Comparison of ENCODE assay signal across 1 cellular context in genomic region chr20:36773548-36774242, GRCh38.
TF ChIP-seq lines count a peak whose summit lies in the region.

Gene DSN1 (minus strand): TSS chr20:36773763. CDS start chr20:36771458, 2,305 bp downstream.

TF ChIP-seq in K562, 482 proteins besides CTCF, POLR2A, EP300 and RAD21 (continued from another document and continues in another):
- TF ChIP-seq MCM7 (IDR thresholded peaks at IDR 0.05) (no peak), POLR2G (IDR thresholded peaks at IDR 0.05; ENCODE audit: low read depth, low read length) (peak; percentile 90), ID3 (CRISPR knock-in tag; IDR thresholded peaks at IDR 0.05) (no peak), ID3 (tag; IDR thresholded peaks at IDR 0.05) (peak; percentile 56; the same call in 1 of the 2 replicates), TAF9B (IDR thresholded peaks at IDR 0.05; ENCODE audit: partially characterized antibody) (peak; percentile 72), BMI1 (IDR thresholded peaks at IDR 0.05; ENCODE audit: low read length) (no peak), ATF7 (IDR thresholded peaks at IDR 0.05) (peak; percentile 82; the same call in 1 of the 2 replicates), RFX5 (IDR thresholded peaks at IDR 0.05; ENCODE audit: low read depth, low read length) (no peak), ZNF23 (CRISPR knock-in tag; IDR thresholded peaks at IDR 0.05) (no peak), CSDE1 (IDR thresholded peaks at IDR 0.05) (no peak), SMAD4 (CRISPR knock-in tag; conservative IDR thresholded peaks at IDR 0.05) (peak; percentile 62; the same call in 1 of the 2 replicates), ZZZ3 (IDR thresholded peaks at IDR 0.05) (no peak), CHAMP1 (IDR thresholded peaks at IDR 0.05) (no peak), ZNF668 (CRISPR knock-in tag; IDR thresholded peaks at IDR 0.05) (no peak), RUNX1 (IDR thresholded peaks at IDR 0.05; ENCODE audit: low read depth) (no peak; the same call in 1 of the 2 replicates), PML (IDR thresholded peaks at IDR 0.05; ENCODE audit: low read length) (peak; percentile 61), MTA2 (IDR thresholded peaks at IDR 0.05; ENCODE audit: low read depth) (no peak), ZNF696 (CRISPR knock-in tag; conservative IDR thresholded peaks at IDR 0.05) (no peak), MAZ (CRISPR knock-in tag; conservative IDR thresholded peaks at IDR 0.05 in 1 of 2, IDR thresholded peaks at IDR 0.05 in 1 of 2) (peak in 1 of 2 experiments; percentile 79; a peak in 2 of 4 replicates), ZNF384 (IDR thresholded peaks at IDR 0.05; ENCODE audit: low read depth, low read length) (no peak), MYC (IDR thresholded peaks at IDR 0.05; ENCODE audit: low read depth, low read length) (peak; percentile 49), MYC (CRISPR knock-in tag; IDR thresholded peaks at IDR 0.05; ENCODE audit: borderline replicate concordance, low read depth) (no peak), CREM (IDR thresholded peaks at IDR 0.05; ENCODE audit: low read depth) (peak; percentile 93), HOMEZ (CRISPR knock-in tag; IDR thresholded peaks at IDR 0.05) (no peak), TCFL5 (CRISPR knock-in tag; conservative IDR thresholded peaks at IDR 0.05) (no peak), TEAD2 (tag; IDR thresholded peaks at IDR 0.05) (no peak), RCOR1 (IDR thresholded peaks at IDR 0.05; ENCODE audit: borderline replicate concordance in 1 of 2, low read depth in 2 of 2, low read length in 2 of 2) (no peak), SUPT5H (IDR thresholded peaks at IDR 0.05) (peak; percentile 85), ZNF589 (CRISPR knock-in tag; IDR thresholded peaks at IDR 0.05; ENCODE audit: low read depth) (no peak)
- TF ChIP-seq, protein P1, sequence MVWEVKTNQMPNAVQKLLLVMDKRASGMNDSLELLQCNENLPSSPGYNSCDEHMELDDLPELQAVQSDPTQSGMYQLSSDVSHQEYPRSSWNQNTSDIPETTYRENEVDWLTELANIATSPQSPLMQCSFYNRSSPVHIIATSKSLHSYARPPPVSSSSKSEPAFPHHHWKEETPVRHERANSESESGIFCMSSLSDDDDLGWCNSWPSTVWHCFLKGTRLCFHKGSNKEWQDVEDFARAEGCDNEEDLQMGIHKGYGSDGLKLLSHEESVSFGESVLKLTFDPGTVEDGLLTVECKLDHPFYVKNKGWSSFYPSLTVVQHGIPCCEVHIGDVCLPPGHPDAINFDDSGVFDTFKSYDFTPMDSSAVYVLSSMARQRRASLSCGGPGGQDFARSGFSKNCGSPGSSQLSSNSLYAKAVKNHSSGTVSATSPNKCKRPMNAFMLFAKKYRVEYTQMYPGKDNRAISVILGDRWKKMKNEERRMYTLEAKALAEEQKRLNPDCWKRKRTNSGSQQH (CRISPR knock-in tag; IDR thresholded peaks at IDR 0.05) = 0 out of 2 replicates have a peak, but pooled peaks have one; percentile 30
- TF ChIP-seq, protein P2, sequence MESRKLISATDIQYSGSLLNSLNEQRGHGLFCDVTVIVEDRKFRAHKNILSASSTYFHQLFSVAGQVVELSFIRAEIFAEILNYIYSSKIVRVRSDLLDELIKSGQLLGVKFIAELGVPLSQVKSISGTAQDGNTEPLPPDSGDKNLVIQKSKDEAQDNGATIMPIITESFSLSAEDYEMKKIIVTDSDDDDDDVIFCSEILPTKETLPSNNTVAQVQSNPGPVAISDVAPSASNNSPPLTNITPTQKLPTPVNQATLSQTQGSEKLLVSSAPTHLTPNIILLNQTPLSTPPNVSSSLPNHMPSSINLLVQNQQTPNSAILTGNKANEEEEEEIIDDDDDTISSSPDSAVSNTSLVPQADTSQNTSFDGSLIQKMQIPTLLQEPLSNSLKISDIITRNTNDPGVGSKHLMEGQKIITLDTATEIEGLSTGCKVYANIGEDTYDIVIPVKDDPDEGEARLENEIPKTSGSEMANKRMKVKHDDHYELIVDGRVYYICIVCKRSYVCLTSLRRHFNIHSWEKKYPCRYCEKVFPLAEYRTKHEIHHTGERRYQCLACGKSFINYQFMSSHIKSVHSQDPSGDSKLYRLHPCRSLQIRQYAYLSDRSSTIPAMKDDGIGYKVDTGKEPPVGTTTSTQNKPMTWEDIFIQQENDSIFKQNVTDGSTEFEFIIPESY (CRISPR knock-in tag; IDR thresholded peaks at IDR 0.05) = no peak
- TF ChIP-seq, protein P3, sequence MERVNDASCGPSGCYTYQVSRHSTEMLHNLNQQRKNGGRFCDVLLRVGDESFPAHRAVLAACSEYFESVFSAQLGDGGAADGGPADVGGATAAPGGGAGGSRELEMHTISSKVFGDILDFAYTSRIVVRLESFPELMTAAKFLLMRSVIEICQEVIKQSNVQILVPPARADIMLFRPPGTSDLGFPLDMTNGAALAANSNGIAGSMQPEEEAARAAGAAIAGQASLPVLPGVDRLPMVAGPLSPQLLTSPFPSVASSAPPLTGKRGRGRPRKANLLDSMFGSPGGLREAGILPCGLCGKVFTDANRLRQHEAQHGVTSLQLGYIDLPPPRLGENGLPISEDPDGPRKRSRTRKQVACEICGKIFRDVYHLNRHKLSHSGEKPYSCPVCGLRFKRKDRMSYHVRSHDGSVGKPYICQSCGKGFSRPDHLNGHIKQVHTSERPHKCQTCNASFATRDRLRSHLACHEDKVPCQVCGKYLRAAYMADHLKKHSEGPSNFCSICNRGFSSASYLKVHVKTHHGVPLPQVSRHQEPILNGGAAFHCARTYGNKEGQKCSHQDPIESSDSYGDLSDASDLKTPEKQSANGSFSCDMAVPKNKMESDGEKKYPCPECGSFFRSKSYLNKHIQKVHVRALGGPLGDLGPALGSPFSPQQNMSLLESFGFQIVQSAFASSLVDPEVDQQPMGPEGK (CRISPR knock-in tag; IDR thresholded peaks at IDR 0.05; ENCODE audit: borderline replicate concordance) = no peak
- TF ChIP-seq, protein P4, sequence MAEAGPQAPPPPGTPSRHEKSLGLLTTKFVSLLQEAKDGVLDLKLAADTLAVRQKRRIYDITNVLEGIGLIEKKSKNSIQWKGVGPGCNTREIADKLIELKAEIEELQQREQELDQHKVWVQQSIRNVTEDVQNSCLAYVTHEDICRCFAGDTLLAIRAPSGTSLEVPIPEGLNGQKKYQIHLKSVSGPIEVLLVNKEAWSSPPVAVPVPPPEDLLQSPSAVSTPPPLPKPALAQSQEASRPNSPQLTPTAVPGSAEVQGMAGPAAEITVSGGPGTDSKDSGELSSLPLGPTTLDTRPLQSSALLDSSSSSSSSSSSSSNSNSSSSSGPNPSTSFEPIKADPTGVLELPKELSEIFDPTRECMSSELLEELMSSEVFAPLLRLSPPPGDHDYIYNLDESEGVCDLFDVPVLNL (CRISPR knock-in tag; IDR thresholded peaks at IDR 0.05; ENCODE audit: low read depth) = peak; percentile 96
- TF ChIP-seq, protein P5, sequence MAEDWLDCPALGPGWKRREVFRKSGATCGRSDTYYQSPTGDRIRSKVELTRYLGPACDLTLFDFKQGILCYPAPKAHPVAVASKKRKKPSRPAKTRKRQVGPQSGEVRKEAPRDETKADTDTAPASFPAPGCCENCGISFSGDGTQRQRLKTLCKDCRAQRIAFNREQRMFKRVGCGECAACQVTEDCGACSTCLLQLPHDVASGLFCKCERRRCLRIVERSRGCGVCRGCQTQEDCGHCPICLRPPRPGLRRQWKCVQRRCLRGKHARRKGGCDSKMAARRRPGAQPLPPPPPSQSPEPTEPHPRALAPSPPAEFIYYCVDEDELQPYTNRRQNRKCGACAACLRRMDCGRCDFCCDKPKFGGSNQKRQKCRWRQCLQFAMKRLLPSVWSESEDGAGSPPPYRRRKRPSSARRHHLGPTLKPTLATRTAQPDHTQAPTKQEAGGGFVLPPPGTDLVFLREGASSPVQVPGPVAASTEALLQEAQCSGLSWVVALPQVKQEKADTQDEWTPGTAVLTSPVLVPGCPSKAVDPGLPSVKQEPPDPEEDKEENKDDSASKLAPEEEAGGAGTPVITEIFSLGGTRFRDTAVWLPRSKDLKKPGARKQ (CRISPR knock-in tag; IDR thresholded peaks at IDR 0.05) = no peak
- TF ChIP-seq, protein P6, sequence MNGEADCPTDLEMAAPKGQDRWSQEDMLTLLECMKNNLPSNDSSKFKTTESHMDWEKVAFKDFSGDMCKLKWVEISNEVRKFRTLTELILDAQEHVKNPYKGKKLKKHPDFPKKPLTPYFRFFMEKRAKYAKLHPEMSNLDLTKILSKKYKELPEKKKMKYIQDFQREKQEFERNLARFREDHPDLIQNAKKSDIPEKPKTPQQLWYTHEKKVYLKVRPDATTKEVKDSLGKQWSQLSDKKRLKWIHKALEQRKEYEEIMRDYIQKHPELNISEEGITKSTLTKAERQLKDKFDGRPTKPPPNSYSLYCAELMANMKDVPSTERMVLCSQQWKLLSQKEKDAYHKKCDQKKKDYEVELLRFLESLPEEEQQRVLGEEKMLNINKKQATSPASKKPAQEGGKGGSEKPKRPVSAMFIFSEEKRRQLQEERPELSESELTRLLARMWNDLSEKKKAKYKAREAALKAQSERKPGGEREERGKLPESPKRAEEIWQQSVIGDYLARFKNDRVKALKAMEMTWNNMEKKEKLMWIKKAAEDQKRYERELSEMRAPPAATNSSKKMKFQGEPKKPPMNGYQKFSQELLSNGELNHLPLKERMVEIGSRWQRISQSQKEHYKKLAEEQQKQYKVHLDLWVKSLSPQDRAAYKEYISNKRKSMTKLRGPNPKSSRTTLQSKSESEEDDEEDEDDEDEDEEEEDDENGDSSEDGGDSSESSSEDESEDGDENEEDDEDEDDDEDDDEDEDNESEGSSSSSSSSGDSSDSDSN (IDR thresholded peaks at IDR 0.05; ENCODE audit: borderline replicate concordance in 1 of 2, low read depth in 2 of 2, low read length in 2 of 2) = peak in 1 of 2 experiments; percentile 77; a peak in 1 of 4 replicates
- TF ChIP-seq, protein P7, sequence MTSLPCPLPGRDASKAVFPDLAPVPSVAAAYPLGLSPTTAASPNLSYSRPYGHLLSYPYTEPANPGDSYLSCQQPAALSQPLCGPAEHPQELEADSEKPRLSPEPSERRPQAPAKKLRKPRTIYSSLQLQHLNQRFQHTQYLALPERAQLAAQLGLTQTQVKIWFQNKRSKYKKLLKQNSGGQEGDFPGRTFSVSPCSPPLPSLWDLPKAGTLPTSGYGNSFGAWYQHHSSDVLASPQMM (CRISPR knock-in tag; IDR thresholded peaks at IDR 0.05) = no peak
- TF ChIP-seq, protein P8, sequence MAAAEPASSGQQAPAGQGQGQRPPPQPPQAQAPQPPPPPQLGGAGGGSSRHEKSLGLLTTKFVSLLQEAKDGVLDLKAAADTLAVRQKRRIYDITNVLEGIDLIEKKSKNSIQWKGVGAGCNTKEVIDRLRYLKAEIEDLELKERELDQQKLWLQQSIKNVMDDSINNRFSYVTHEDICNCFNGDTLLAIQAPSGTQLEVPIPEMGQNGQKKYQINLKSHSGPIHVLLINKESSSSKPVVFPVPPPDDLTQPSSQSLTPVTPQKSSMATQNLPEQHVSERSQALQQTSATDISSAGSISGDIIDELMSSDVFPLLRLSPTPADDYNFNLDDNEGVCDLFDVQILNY (CRISPR knock-in tag; IDR thresholded peaks at IDR 0.05) = no peak
- TF ChIP-seq, protein P9, sequence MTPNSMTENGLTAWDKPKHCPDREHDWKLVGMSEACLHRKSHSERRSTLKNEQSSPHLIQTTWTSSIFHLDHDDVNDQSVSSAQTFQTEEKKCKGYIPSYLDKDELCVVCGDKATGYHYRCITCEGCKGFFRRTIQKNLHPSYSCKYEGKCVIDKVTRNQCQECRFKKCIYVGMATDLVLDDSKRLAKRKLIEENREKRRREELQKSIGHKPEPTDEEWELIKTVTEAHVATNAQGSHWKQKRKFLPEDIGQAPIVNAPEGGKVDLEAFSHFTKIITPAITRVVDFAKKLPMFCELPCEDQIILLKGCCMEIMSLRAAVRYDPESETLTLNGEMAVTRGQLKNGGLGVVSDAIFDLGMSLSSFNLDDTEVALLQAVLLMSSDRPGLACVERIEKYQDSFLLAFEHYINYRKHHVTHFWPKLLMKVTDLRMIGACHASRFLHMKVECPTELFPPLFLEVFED (CRISPR knock-in tag; conservative IDR thresholded peaks at IDR 0.05) = 0 out of 2 replicates have a peak, but pooled peaks have one; percentile 44
- TF ChIP-seq, protein P10, sequence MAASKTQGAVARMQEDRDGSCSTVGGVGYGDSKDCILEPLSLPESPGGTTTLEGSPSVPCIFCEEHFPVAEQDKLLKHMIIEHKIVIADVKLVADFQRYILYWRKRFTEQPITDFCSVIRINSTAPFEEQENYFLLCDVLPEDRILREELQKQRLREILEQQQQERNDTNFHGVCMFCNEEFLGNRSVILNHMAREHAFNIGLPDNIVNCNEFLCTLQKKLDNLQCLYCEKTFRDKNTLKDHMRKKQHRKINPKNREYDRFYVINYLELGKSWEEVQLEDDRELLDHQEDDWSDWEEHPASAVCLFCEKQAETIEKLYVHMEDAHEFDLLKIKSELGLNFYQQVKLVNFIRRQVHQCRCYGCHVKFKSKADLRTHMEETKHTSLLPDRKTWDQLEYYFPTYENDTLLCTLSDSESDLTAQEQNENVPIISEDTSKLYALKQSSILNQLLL (CRISPR knock-in tag; IDR thresholded peaks at IDR 0.05; ENCODE audit: borderline replicate concordance) = no peak
- TF ChIP-seq, protein P11, sequence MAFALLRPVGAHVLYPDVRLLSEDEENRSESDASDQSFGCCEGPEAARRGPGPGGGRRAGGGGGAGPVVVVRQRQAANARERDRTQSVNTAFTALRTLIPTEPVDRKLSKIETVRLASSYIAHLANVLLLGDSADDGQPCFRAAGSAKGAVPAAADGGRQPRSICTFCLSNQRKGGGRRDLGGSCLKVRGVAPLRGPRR (CRISPR knock-in tag; IDR thresholded peaks at IDR 0.05) = peak; percentile 23; the same call in 1 of the 2 replicates
